Comparison of ENCODE assay signal across 23 cellular contexts in genomic region chr10:126872135-126872534, GRCh38. TPM values are rescaled to one million over a fixed set of nuclear protein-coding genes. Genes with fewer than 3 reads are reported as not detected.
DNase-seq lines count a peak whose midpoint lies in the region; ATAC-seq, FAIRE-seq and TF ChIP-seq lines count a peak whose summit lies in the region.
"Had no signal": no experiment of that assay in that cellular context is flagged by ENCODE, and none has a peak within 500 bp of the region (broad histone marks: within the 10 kb centered on the region; RNA-seq: fewer than 3 reads in every experiment).

No MANE protein-coding gene starts in this region.

- peak overlapping the region; percentile 23 for H3K4me2 ChIP-seq in neural progenitor cell
- H3K4me2 ChIP-seq in HepG2 (ENCODE audit: low read depth, low read length), result no peak overlapping the region
- H3K4me2 ChIP-seq: A549 had no signal

- TF ChIP-seq CTCF in Caco-2 (IDR thresholded peaks at IDR 0.05; ENCODE audit: insufficient read depth in 1 of 2, low read depth in 1 of 2, low read length in 1 of 2, severe bottlenecking in 1 of 2, unreplicated experiment in 1 of 2), result no peak
- no peak for TF ChIP-seq CTCF in neural progenitor cell (IDR thresholded peaks at IDR 0.05)
- TF ChIP-seq CTCF in HepG2 (CRISPR knock-in tag; IDR thresholded peaks at IDR 0.05), result no peak

- H3K9me3 ChIP-seq in Caco-2, result no peaks in the 10 kb centered on the region
- H3K9me3 ChIP-seq in NT2/D1 (ENCODE audit: insufficient read depth, low read length), result no peaks in the 10 kb centered on the region
- no peaks in the 10 kb centered on the region for H3K9me3 ChIP-seq in neural progenitor cell (ENCODE audit: low read depth)
- no peaks in the 10 kb centered on the region for H3K9me3 ChIP-seq in HepG2 (ENCODE audit: low read length)
- H3K9me3 ChIP-seq: A549; BE2C; BLaER1 treated with 17β-estradiol and CSF1 and Interleukin-3, amounts not matched to agents 10 nM and 100 nM had no signal

- H3K27me3 Mint-ChIP-seq in Caco-2 (ENCODE audit: insufficient read depth, unreplicated experiment) (no peaks in the 10 kb centered on the region), neural progenitor cell (ENCODE audit: insufficient read depth, low read depth) (peaks cover 2% of the 10 kb centered on the region)
- H3K27me3 Mint-ChIP-seq: CD4-positive, alpha-beta T cell had no signal

- no peak for TF ChIP-seq EP300 in HepG2 (IDR thresholded peaks at IDR 0.05; ENCODE audit: low read depth in 2 of 2, low read length in 2 of 2)
- TF ChIP-seq EP300 in HepG2 (CRISPR knock-in tag; IDR thresholded peaks at IDR 0.05; ENCODE audit: borderline replicate concordance), result no peak

- H3K27ac ChIP-seq in neural progenitor cell, result no peak overlapping the region
- H3K27ac ChIP-seq in HepG2 (ENCODE audit: extremely low read length, insufficient read depth, low read length), result no peak overlapping the region
- H3K27ac ChIP-seq: A549; BLaER1 treated with 17β-estradiol and CSF1 and Interleukin-3, amounts not matched to agents 10 nM and 100 nM had no signal

- CTCF ChIA-PET in Caco-2 (lab: Charles Lee), result no interaction called here
- CTCF ChIA-PET in HepG2 (lab: Yijun Ruan, JAX; ENCODE audit: low intra/inter-chr PET ratio, low total read pairs), result no interaction called here

- H3K4me1 Mint-ChIP-seq in Caco-2 (ENCODE audit: low read depth, unreplicated experiment) (no peaks in the 10 kb centered on the region), neural progenitor cell (peaks cover 14% of the 10 kb centered on the region)
- H3K4me1 Mint-ChIP-seq: CD14-positive monocyte; CD8-positive, alpha-beta memory T cell had no signal

- H3K4me3 Mint-ChIP-seq in Caco-2 (ENCODE audit: unreplicated experiment) (no peak overlapping the region), neural progenitor cell (no peak overlapping the region)
- H3K4me3 Mint-ChIP-seq: CD14-positive monocyte; CD4-positive, alpha-beta T cell; CD8-positive, alpha-beta memory T cell had no signal

- H3K36me3 Mint-ChIP-seq in Caco-2 (ENCODE audit: insufficient read depth, unreplicated experiment), result no peaks in the 10 kb centered on the region
- H3K36me3 Mint-ChIP-seq in neural progenitor cell, result no peaks in the 10 kb centered on the region
- H3K36me3 Mint-ChIP-seq: CD14-positive monocyte; CD8-positive, alpha-beta memory T cell had no signal

- H3K79me2 ChIP-seq in neural progenitor cell (ENCODE audit: low read depth) (no peaks in the 10 kb centered on the region), HepG2 (ENCODE audit: insufficient read depth, low read length) (no peaks in the 10 kb centered on the region)

- H3K36me3 ChIP-seq in Caco-2 (ENCODE audit: control insufficient read depth, insufficient read depth, low read length) (no peaks in the 10 kb centered on the region), NT2/D1 (ENCODE audit: insufficient read depth, insufficient read length, low read length) (no peaks in the 10 kb centered on the region), neural progenitor cell (no peaks in the 10 kb centered on the region), HepG2 (replicated peaks in 1 of 2; ENCODE audit: control insufficient read depth in 1 of 2, insufficient read depth in 2 of 2, low read length in 2 of 2) (no peaks in the 10 kb centered on the region)
- H3K36me3 ChIP-seq: BE2C; BLaER1 treated with 17β-estradiol and CSF1 and Interleukin-3, amounts not matched to agents 10 nM and 100 nM had no signal

- no peaks in the 10 kb centered on the region for H3K27me3 ChIP-seq in Caco-2 (replicated peaks; ENCODE audit: control insufficient read depth, insufficient read depth, low read length)
- H3K27me3 ChIP-seq in NT2/D1 (ENCODE audit: insufficient read depth, insufficient read length), result no peaks in the 10 kb centered on the region
- no peaks in the 10 kb centered on the region for H3K27me3 ChIP-seq in neural progenitor cell
- peaks cover 5 to 46% of the 10 kb centered on the region in 2 experiments; a peak in 4 of 5 replicates for H3K27me3 ChIP-seq in HepG2 (ENCODE audit: control insufficient read depth in 1 of 2, insufficient read depth in 2 of 2, low read length in 2 of 2)
- H3K27me3 ChIP-seq: BE2C; BLaER1 treated with 17β-estradiol and CSF1 and Interleukin-3, amounts not matched to agents 10 nM and 100 nM had no signal

- H3K4me3 ChIP-seq in Caco-2 (ENCODE audit: low read depth, low read length) (no peak overlapping the region), NT2/D1 (ENCODE audit: insufficient read length, low read depth) (peak overlapping the region; percentile 6), neural progenitor cell (no peak overlapping the region), HepG2 (replicated peaks in 1 of 3; ENCODE audit: insufficient read depth in 1 of 3, low read depth in 2 of 3, low read length in 3 of 3) (no peak overlapping the region)
- H3K4me3 ChIP-seq: A549; BLaER1 treated with 17β-estradiol and CSF1 and Interleukin-3, amounts not matched to agents 10 nM and 100 nM had no signal

- ATAC-seq in left cardiac atrium (no peak), HepG2 (no peak)

- WGBS in HepG2 (ENCODE audit: low lambda C conversion rate), result 35% methylated on average over 6 of the region's 7 CpGs

- POLR2A ChIA-PET in Caco-2 (lab: Charles Lee) (no interaction called here), HepG2 (lab: Yijun Ruan, JAX) (no interaction called here)

- BruUV-seq in Caco-2 (replicated peaks; lab: Mats Ljungman, UMichigan) (no TSS peak), HepG2 (replicated peaks; lab: Mats Ljungman, UMichigan) (no TSS peak)

- H3F3A ChIP-seq in neural progenitor cell (ENCODE audit: low read depth), result peaks cover 3% of the 10 kb centered on the region

- H4K20me1 ChIP-seq in neural progenitor cell (ENCODE audit: low read depth) (no peaks in the 10 kb centered on the region), HepG2 (ENCODE audit: insufficient read depth, low read length) (no peaks in the 10 kb centered on the region)
- H4K20me1 ChIP-seq: BLaER1 treated with 17β-estradiol and CSF1 and Interleukin-3, amounts not matched to agents 10 nM and 100 nM had no signal

- H3K27ac Mint-ChIP-seq in Caco-2 (ENCODE audit: unreplicated experiment) (peak overlapping the region; percentile 40), neural progenitor cell (no peak overlapping the region)
- H3K27ac Mint-ChIP-seq: CD14-positive monocyte; CD4-positive, alpha-beta T cell had no signal

- FAIRE-seq in HepG2 (lab: Jason Lieb, UNC), result no peak
- FAIRE-seq: A549, GM12891, GM18507 had no signal

- H3K9ac ChIP-seq in NT2/D1 (ENCODE audit: insufficient read length, low read depth) (no peak overlapping the region), neural progenitor cell (no peak overlapping the region), HepG2 (ENCODE audit: insufficient read depth, low read depth, low read length) (no peak overlapping the region)
- H3K9ac ChIP-seq: BLaER1 treated with 17β-estradiol and CSF1 and Interleukin-3, amounts not matched to agents 10 nM and 100 nM had no signal

- in situ Hi-C loops in HepG2 (cut with HindIII; ENCODE audit: extremely low pct_ligation_motif_present, low pct_unique_long_range_greater_than_20kb), result no loop called here

- H3K9me3 Mint-ChIP-seq in Caco-2 (ENCODE audit: unreplicated experiment) (no peaks in the 10 kb centered on the region), neural progenitor cell (no peaks in the 10 kb centered on the region)

- no peak for DNase-seq in Caco-2
- DNase-seq in NT2/D1 (ENCODE audit: low read depth, low spot score), result no peak
- DNase-seq in neural progenitor cell (ENCODE audit: low spot score), result no peak
- DNase-seq in ureter (ENCODE audit: low spot score), result peak; percentile 24
- no peak for DNase-seq in left cardiac atrium
- no peak for DNase-seq in NCI-H2196 treated with DMSO at 0.1 percent for 48 hours (lab: John Stamatoyannopoulos, UW; ENCODE audit: unreplicated experiment)
- no peak for DNase-seq in HepG2 (ENCODE audit: low spot score)
- DNase-seq: 8988T; AML-193; BE2C; Calu3; CD4-positive, alpha-beta T cell; CD8-positive, alpha-beta memory T cell; DMS53; DMS79 treated with DMSO at 0.1 percent for 48 hours; GF-D8; GOT3; HCEC 1CT had no signal

- H3K4me1 ChIP-seq in Caco-2 (no peaks in the 10 kb centered on the region), NT2/D1 (ENCODE audit: insufficient read depth, insufficient read length) (peaks cover 8% of the 10 kb centered on the region), neural progenitor cell (peaks cover 21% of the 10 kb centered on the region), HepG2 (ENCODE audit: insufficient read depth, low read length) (no peaks in the 10 kb centered on the region)
- H3K4me1 ChIP-seq: A549, BE2C had no signal

- intact Hi-C loops in Caco-2 (cut with micrococcal nuclease; ENCODE audit: unreplicated experiment), result no loop called here
- intact Hi-C loops in left cardiac atrium (cut with DNase I), result no loop called here
- intact Hi-C loops in HepG2 (cut with micrococcal nuclease; ENCODE audit: unreplicated experiment), result no loop called here

- TF ChIP-seq RAD21 in HepG2 (CRISPR knock-in tag; IDR thresholded peaks at IDR 0.05), result no peak

- no peak for TF ChIP-seq POLR2A in HepG2 (IDR thresholded peaks at IDR 0.05; ENCODE audit: insufficient read depth in 1 of 2, low read depth in 2 of 2, low read length in 2 of 2)

- H2AFZ ChIP-seq in neural progenitor cell (replicated peaks) (no peak overlapping the region), HepG2 (ENCODE audit: low read length) (no peak overlapping the region)

RNA-seq across cellular contexts. Expression of gene DOCK1, which starts 33.1 kb away (rescaled TPM):
- total RNA-seq in Caco-2 (2022), result 82.2 and 83.5 TPM in 2 replicates
- 67.0 and 72.6 TPM in 2 replicates for total RNA-seq in neural progenitor cell (ENCODE audit: low replicate concordance)
- 97.7 TPM for total RNA-seq in ureter
- 10 to 100 TPM; 19.5 to 27.3 TPM for total RNA-seq in left cardiac atrium
- total RNA-seq in HepG2 (2016; rRNA removed; fragmentation: Illumina TruSeq; extraction: Trizol), result 25.5 and 29.1 TPM in 2 replicates
- total RNA-seq in HepG2 (2016; cell fraction: cytosol; rRNA removed; fragmentation: Illumina TruSeq; extraction: Trizol; ENCODE audit: low read depth), result 22.3 and 25.5 TPM in 2 replicates
- total RNA-seq in HepG2 (2016; cell fraction: insoluble cytoplasmic fraction; rRNA removed; fragmentation: Illumina TruSeq; extraction: Trizol), result 23.0 and 25.1 TPM in 2 replicates
- 17.4 TPM in 2 replicates for total RNA-seq in HepG2 (2016; cell fraction: membrane; rRNA removed; fragmentation: Illumina TruSeq; extraction: Trizol)
- 46.0 and 55.5 TPM in 2 replicates for total RNA-seq in HepG2 (2016; cell fraction: nucleus; rRNA removed; fragmentation: Illumina TruSeq; extraction: Trizol)
- 8.1 and 8.3 TPM in 2 replicates for polyA plus RNA-seq in HepG2 (2011; rRNA removed)
- polyA plus RNA-seq in HepG2 (2011; cell fraction: cytosol; rRNA removed), result 6.6 and 8.0 TPM in 2 replicates
- polyA plus RNA-seq in HepG2 (2011; cell fraction: nucleus; rRNA removed), result 10.1 and 12.3 TPM in 2 replicates
- polyA plus RNA-seq in HepG2 (2012), result 11.9 and 14.3 TPM in 2 replicates
- polyA plus RNA-seq in HepG2 (2016; cell fraction: cytosol; fragmentation: Illumina TruSeq; extraction: Trizol; ENCODE audit: low read depth), result 0.50 and 0.71 TPM in 2 replicates
- 13.8 and 18.7 TPM in 2 replicates for polyA plus RNA-seq in HepG2 (2016; cell fraction: insoluble cytoplasmic fraction; fragmentation: Illumina TruSeq; extraction: Trizol; ENCODE audit: low read depth)
- polyA plus RNA-seq in HepG2 (2016; cell fraction: membrane; fragmentation: Illumina TruSeq; extraction: Trizol; ENCODE audit: low read depth), result 2.1 and 3.7 TPM in 2 replicates
- polyA plus RNA-seq in HepG2 (2016; cell fraction: nucleus; fragmentation: Illumina TruSeq; extraction: Trizol; ENCODE audit: insufficient read depth, low read depth), result 15.6 and 18.3 TPM in 2 replicates
- polyA minus RNA-seq in HepG2 (2011; rRNA and poly(A)+ RNA removed; ENCODE audit: low replicate concordance), result 18.0 and 25.9 TPM in 2 replicates
- 10.6 and 15.4 TPM in 2 replicates for polyA minus RNA-seq in HepG2 (2011; cell fraction: cytosol; rRNA and poly(A)+ RNA removed)
- 47.3 and 50.0 TPM in 2 replicates for polyA minus RNA-seq in HepG2 (2011; cell fraction: nucleus; rRNA and poly(A)+ RNA removed)
- total RNA-seq: CD4-positive, alpha-beta T cell had no signal
- polyA plus RNA-seq: CD8-positive, alpha-beta memory T cell had no signal
